Comparison of ENCODE assay signal across 25 cellular contexts in the genomic region with DNA sequence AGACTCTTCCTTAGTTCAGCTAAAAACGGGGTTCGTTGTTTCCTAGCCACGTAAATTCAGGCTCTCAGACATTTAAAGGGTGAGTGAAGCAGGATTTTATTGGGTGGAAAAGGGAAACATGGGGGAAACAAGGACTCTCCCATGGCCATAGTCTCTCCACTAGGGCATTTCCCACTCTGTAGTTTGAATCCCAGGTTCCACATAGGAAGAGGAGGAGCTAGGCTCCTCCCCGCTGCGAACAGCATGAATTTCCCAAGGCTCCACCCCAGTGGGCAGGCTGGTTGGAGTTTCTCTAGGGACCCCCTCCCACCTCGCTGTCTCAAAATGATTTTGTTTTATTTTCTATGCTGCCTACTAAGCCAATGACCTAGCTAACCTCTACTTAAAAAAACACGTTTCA.
"Had no signal": no experiment of that assay in that cellular context is flagged by ENCODE, and none has a peak within 500 bp of the region (broad histone marks: within the 10 kb centered on the region; RNA-seq: fewer than 3 reads in every experiment).

No MANE protein-coding gene starts in this region.

- H3K4me3 ChIP-seq: K562, SJSA1, SK-N-MC had no signal

- DNase-seq: MV-4-11, NCI-H1048, NCI-H1105, NCI-H1417, NCI-H146, NCI-H1694 treated with DMSO at 0.1 percent for 48 hours, NCI-H1930, NCI-H2081, NCI-H2171, NCI-H226, NCI-H446, NCI-H510A, NCI-H524 treated with DMSO at 0.1 percent for 48 hours, NCI-H69, NCI-H774, Right ventricle myocardium superior, RPMI8226, SIG-M5, SW 1271, T-cell had no signal

- H3K27me3 Mint-ChIP-seq: IgD-negative memory B cell, T-cell had no signal

- H3K9ac ChIP-seq: KMS-11 had no signal

- H3K4me1 ChIP-seq: SJSA1 had no signal

- H3K27ac ChIP-seq: KMS-11, SJSA1, SK-N-MC had no signal

- H3K36me3 ChIP-seq: SJSA1 had no signal

- H3K36me3 Mint-ChIP-seq: IgD-negative memory B cell, T-cell had no signal

- H3K4me2 ChIP-seq: KMS-11 had no signal

- H3K9me3 ChIP-seq: SJSA1 had no signal

- H3K4me1 Mint-ChIP-seq: IgD-negative memory B cell, T-cell had no signal

- H3K27me3 ChIP-seq: SJSA1 had no signal

- H3K27ac Mint-ChIP-seq: IgD-negative memory B cell, T-cell had no signal

- ATAC-seq: K562, T-cell had no signal

- H3K4me3 Mint-ChIP-seq: IgD-negative memory B cell, T-cell had no signal
